In the genomic region with DNA sequence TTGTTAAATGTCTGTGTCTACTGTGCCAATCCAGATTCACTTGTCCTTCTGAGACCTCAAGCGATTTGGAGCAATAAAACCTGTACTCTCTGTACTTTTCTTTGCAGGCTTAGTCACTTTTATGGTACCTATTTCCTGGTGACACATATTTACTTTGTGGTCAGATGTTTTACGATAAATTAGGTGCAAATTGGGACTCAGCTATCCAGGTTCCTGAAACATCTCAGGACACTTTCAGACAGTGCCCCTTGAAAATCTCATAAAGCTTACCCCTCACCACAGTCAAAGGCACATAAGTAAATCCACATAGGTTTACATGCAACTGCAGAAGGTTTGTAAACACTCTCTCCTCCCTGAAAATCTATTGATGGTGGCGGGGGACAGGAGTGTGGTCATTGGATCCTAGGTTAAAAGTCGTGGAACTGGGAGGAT, we compare ENCODE assay signal across 18 cellular contexts.
A peak's percentile ranks its signal among the peaks of the same experiment; 100 is the strongest.
DNase-seq lines count a peak whose midpoint lies in the region; TF ChIP-seq lines count a peak whose summit lies in the region.
"Had no signal": no experiment of that assay in that cellular context is flagged by ENCODE, and none has a peak within 500 bp of the region (broad histone marks: within the 10 kb centered on the region; RNA-seq: fewer than 3 reads in every experiment).

No MANE protein-coding gene starts in this region.

- H3K4me1 ChIP-seq in osteoblast (ENCODE audit: insufficient read depth, low read length): no peaks in the 10 kb centered on the region
- H3K4me1 ChIP-seq in neuronal stem cell (ENCODE audit: control insufficient read depth in 2 of 2, insufficient read depth in 1 of 2, low read depth in 1 of 2, low read length in 2 of 2): peaks cover 11 to 27% of the 10 kb centered on the region in 2 donors
- H3K4me1 ChIP-seq: left lung had no signal

- no peak overlapping the region for H2BK15ac ChIP-seq in neuronal stem cell (ENCODE audit: low read length)

- WGBS in neuronal stem cell (ENCODE audit: extremely low coverage in 2 of 2, insufficient read length in 2 of 2, insufficient replicate concordance in 1 of 2), 2 donors: no CpG with 5 or more reads among the region's 4 CpGs

- H4K20me1 ChIP-seq in osteoblast (ENCODE audit: insufficient read depth, low read length): no peaks in the 10 kb centered on the region

- H3K23ac ChIP-seq in neuronal stem cell (ENCODE audit: low read depth, low read length, poor library complexity): no peak overlapping the region

- H2BK120ac ChIP-seq in neuronal stem cell (ENCODE audit: low read depth, low read length): no peak overlapping the region

- no peak overlapping the region for H4K91ac ChIP-seq in neuronal stem cell (ENCODE audit: low read depth, low read length, poor library complexity)

- no peak overlapping the region for H2BK5ac ChIP-seq in neuronal stem cell (ENCODE audit: low read length)

- no peak overlapping the region for H3K14ac ChIP-seq in neuronal stem cell (ENCODE audit: low read length)

- TF ChIP-seq CTCF in epithelial cell of esophagus (IDR thresholded peaks at IDR 0.05; ENCODE audit: insufficient read depth, low read depth, low read length, missing control alignments) (no peak), osteoblast (IDR thresholded peaks at IDR 0.05; ENCODE audit: extremely low read depth, low read depth, low read length) (no peak)

- H3K79me1 ChIP-seq in neuronal stem cell (ENCODE audit: low read depth, low read length): no peaks in the 10 kb centered on the region

- H3K4me2 ChIP-seq in osteoblast (ENCODE audit: insufficient read depth, low read length): no peak overlapping the region
- no peak overlapping the region for H3K4me2 ChIP-seq in neuronal stem cell (ENCODE audit: insufficient read depth, low read length, poor library complexity, severe bottlenecking)

- no peak overlapping the region for H2AK5ac ChIP-seq in neuronal stem cell (ENCODE audit: low read depth, low read length)

- no peaks in the 10 kb centered on the region for H3K36me3 ChIP-seq in osteoblast (ENCODE audit: insufficient read depth, low read length)
- no peaks in the 10 kb centered on the region for H3K36me3 ChIP-seq in neuronal stem cell (replicated peaks in 1 of 2; ENCODE audit: control insufficient read depth in 2 of 2, insufficient read depth in 2 of 2, low read length in 2 of 2)
- H3K36me3 ChIP-seq: esophagus squamous epithelium, left lung had no signal

- H3K27me3 ChIP-seq in osteoblast (ENCODE audit: insufficient read depth, low read length): no peaks in the 10 kb centered on the region
- H3K27me3 ChIP-seq in neuronal stem cell (ENCODE audit: control insufficient read depth in 3 of 3, insufficient read depth in 3 of 3, low read depth in 1 of 3, low read length in 3 of 3): no peaks in the 10 kb centered on the region
- H3K27me3 ChIP-seq: esophagus squamous epithelium, left lung had no signal

- no peak overlapping the region for H3K4me3 ChIP-seq in epithelial cell of esophagus (ENCODE audit: low read length)
- no peak overlapping the region for H3K4me3 ChIP-seq in osteoblast (ENCODE audit: insufficient read depth, low read length)
- H3K4me3 ChIP-seq in neuronal stem cell (ENCODE audit: low read length in 2 of 2): no peak overlapping the region
- H3K4me3 ChIP-seq: esophagus squamous epithelium, left lung, SK-N-MC had no signal

- peak; percentile 66 for DNase-seq in DMS153 (lab: John Stamatoyannopoulos, UW)
- peak; percentile 81 for DNase-seq in M059J (ENCODE audit: low read depth)
- peak; percentile 60 for DNase-seq in epithelial cell of esophagus (ENCODE audit: low read depth)
- peak; percentile 69 for DNase-seq in osteoblast (ENCODE audit: insufficient read length, low spot score, missing footprints)
- no peak for DNase-seq in neuronal stem cell (ENCODE audit: low spot score)
- no peak for DNase-seq in NCI-H226
- DNase-seq in T-helper 2 cell: no peak
- no peak for DNase-seq in NCI-H2029 (lab: John Stamatoyannopoulos, UW)
- DNase-seq: activated CD4-positive, alpha-beta memory T cell treated with anti-CD3 and anti-CD28 coated beads for 36 hours; amygdala; esophagus squamous epithelium; GOT3; hippocampal formation; left lung; NCI-H1417; right cardiac atrium; stimulated activated CD4-positive, alpha-beta T cell treated with anti-CD3 and anti-CD28 coated beads, Interleukin-2, amount 100 ng/mL, for 48 hours had no signal

- H4K8ac ChIP-seq in neuronal stem cell (ENCODE audit: low read depth, low read length): no peak overlapping the region

- H3K27ac ChIP-seq in osteoblast (ENCODE audit: low read depth, low read length) (no peak overlapping the region), neuronal stem cell (replicated peaks; ENCODE audit: low read length) (no peak overlapping the region)
- H3K27ac ChIP-seq: left lung, SK-N-MC had no signal

- no peak overlapping the region for H2BK12ac ChIP-seq in neuronal stem cell (ENCODE audit: low read length)

- H3K79me2 ChIP-seq in osteoblast (ENCODE audit: insufficient read depth, low read length): no peaks in the 10 kb centered on the region

- no peaks in the 10 kb centered on the region for H3K9me3 ChIP-seq in osteoblast (ENCODE audit: low read depth, low read length)
- no peaks in the 10 kb centered on the region for H3K9me3 ChIP-seq in neuronal stem cell (replicated peaks in 1 of 2; ENCODE audit: control insufficient read depth in 2 of 2, insufficient read depth in 1 of 2, low read depth in 1 of 2, low read length in 2 of 2)
- H3K9me3 ChIP-seq: esophagus squamous epithelium, left lung had no signal

- no peak overlapping the region for H3K18ac ChIP-seq in neuronal stem cell (ENCODE audit: low read length)

- no peak overlapping the region for H3K4ac ChIP-seq in neuronal stem cell (ENCODE audit: low read length)

- peak overlapping the region; percentile 40 for H2AFZ ChIP-seq in osteoblast (ENCODE audit: low read length)
- H2AFZ ChIP-seq in neuronal stem cell (ENCODE audit: low read length): no peak overlapping the region

- no peak overlapping the region for H3K9ac ChIP-seq in neuronal stem cell (ENCODE audit: low read depth, low read length, poor library complexity)

Comparison
In these comparisons a context has a peak if more than half of its experiments do, and no peak if none do; other contexts are left out.
1. DNase-seq: peak in DMS153 (single experiment), M059J (single experiment), epithelial cell of esophagus (single experiment) and osteoblast (single experiment); none in neuronal stem cell (single experiment), NCI-H226 (single experiment), T-helper 2 cell (0 of 5) and NCI-H2029 (single experiment).